In genomic region chr20:2729251-2729713, GRCh38 we compare ENCODE assay signal across 13 cellular contexts. TPM values are rescaled to one million over a fixed set of nuclear protein-coding genes. Genes with fewer than 3 reads are reported as not detected.
DNase-seq lines count a peak whose midpoint lies in the region; ATAC-seq, FAIRE-seq and TF ChIP-seq lines count a peak whose summit lies in the region.
"Had no signal": no experiment of that assay in that cellular context is flagged by ENCODE, and none has a peak within 500 bp of the region (broad histone marks: within the 10 kb centered on the region; RNA-seq: fewer than 3 reads in every experiment).

No MANE protein-coding gene starts in this region.

- H3K4me2 ChIP-seq in HepG2 (ENCODE audit: low read depth, low read length), result no peak overlapping the region

- H4K20me1 ChIP-seq in HepG2 (ENCODE audit: insufficient read depth, low read length), result no peaks in the 10 kb centered on the region

- H3K27ac ChIP-seq in liver (ENCODE audit: low read depth in 1 of 2, low read length in 2 of 2) (no peak overlapping the region), HepG2 (ENCODE audit: extremely low read length, insufficient read depth, low read length) (no peak overlapping the region), foreskin keratinocyte (no peak overlapping the region)
- H3K27ac ChIP-seq: left lung, testis had no signal

- WGBS in liver, result 56% methylated on average over 6 of the region's 6 CpGs
- WGBS in HepG2 (ENCODE audit: low lambda C conversion rate), result 14% methylated on average over 6 of the region's 6 CpGs

- H3K9me3 Mint-ChIP-seq in T-cell, result peaks cover 6 to 8% (median 7%) of the 10 kb centered on the region in 3 donors
- peaks cover 13% of the 10 kb centered on the region for H3K9me3 Mint-ChIP-seq in activated naive CD8-positive, alpha-beta T cell (ENCODE audit: low read depth)
- peaks cover 11 to 14% of the 10 kb centered on the region in 2 donors for H3K9me3 Mint-ChIP-seq in stimulated activated naive B cell treated with anti-CD40 and anti-IgM and Interleukin-4, amounts not matched to agents 10 μg/mL and 1 μg/mL and 100 μg/mL, for 72 hours

- H3K79me2 ChIP-seq in HepG2 (ENCODE audit: insufficient read depth, low read length), result no peaks in the 10 kb centered on the region

- no TSS peak for BruUV-seq in HepG2 (replicated peaks; lab: Mats Ljungman, UMichigan)

- no peak for TF ChIP-seq POLR2A in HepG2 (IDR thresholded peaks at IDR 0.05; ENCODE audit: insufficient read depth in 1 of 2, low read depth in 2 of 2, low read length in 2 of 2)

- no peak for FAIRE-seq in HepG2 (lab: Jason Lieb, UNC)

- TF ChIP-seq EP300 in HepG2 (IDR thresholded peaks at IDR 0.05; ENCODE audit: low read depth in 2 of 2, low read length in 2 of 2) (no peak), HepG2 (CRISPR knock-in tag; IDR thresholded peaks at IDR 0.05; ENCODE audit: borderline replicate concordance) (no peak)

- H3K9me3 ChIP-seq in liver (ENCODE audit: control insufficient read depth in 4 of 4, low read length in 3 of 4) (peaks cover 0 to 9% (median 1%) of the 10 kb centered on the region in 4 donors), HepG2 (ENCODE audit: low read length) (no peaks in the 10 kb centered on the region)
- H3K9me3 ChIP-seq: testis had no signal

- H3K27ac Mint-ChIP-seq in T-cell, result peak overlapping the region; percentile 91 to 96
- H3K27ac Mint-ChIP-seq in activated naive CD8-positive, alpha-beta T cell, result peak overlapping the region; percentile 92
- no peak overlapping the region for H3K27ac Mint-ChIP-seq in stimulated activated naive B cell treated with anti-CD40 and anti-IgM and Interleukin-4, amounts not matched to agents 10 μg/mL and 1 μg/mL and 100 μg/mL, for 72 hours

- H3K36me3 Mint-ChIP-seq in T-cell, result peaks cover 11% of the 10 kb centered on the region
- H3K36me3 Mint-ChIP-seq in activated naive CD8-positive, alpha-beta T cell, result peaks cover 8% of the 10 kb centered on the region
- peaks cover 4 to 5% of the 10 kb centered on the region in 2 donors for H3K36me3 Mint-ChIP-seq in stimulated activated naive B cell treated with anti-CD40 and anti-IgM and Interleukin-4, amounts not matched to agents 10 μg/mL and 1 μg/mL and 100 μg/mL, for 72 hours

- H3K27me3 ChIP-seq in liver (ENCODE audit: control insufficient read depth in 4 of 4, insufficient read depth in 4 of 4, low read length in 3 of 4), result no peaks in the 10 kb centered on the region
- H3K27me3 ChIP-seq in HepG2 (ENCODE audit: control insufficient read depth in 1 of 2, insufficient read depth in 2 of 2, low read length in 2 of 2), result peaks cover 0 to 26% of the 10 kb centered on the region in 2 experiments; a peak in 2 of 5 replicates
- peaks cover 52% of the 10 kb centered on the region for H3K27me3 ChIP-seq in foreskin keratinocyte
- H3K27me3 ChIP-seq: left lung, testis had no signal

- H2AFZ ChIP-seq in HepG2 (ENCODE audit: low read length), result no peak overlapping the region

- peaks cover 0 to 6% of the 10 kb centered on the region in 2 donors for H3K27me3 Mint-ChIP-seq in T-cell
- H3K27me3 Mint-ChIP-seq in activated naive CD8-positive, alpha-beta T cell, result no peaks in the 10 kb centered on the region
- H3K27me3 Mint-ChIP-seq in stimulated activated naive B cell treated with anti-CD40 and anti-IgM and Interleukin-4, amounts not matched to agents 10 μg/mL and 1 μg/mL and 100 μg/mL, for 72 hours, result peaks cover 37 to 65% of the 10 kb centered on the region in 2 donors

- intact Hi-C loops in HepG2 (cut with micrococcal nuclease; ENCODE audit: unreplicated experiment), result no loop called here

- no peaks in the 10 kb centered on the region for H3K36me3 ChIP-seq in liver (ENCODE audit: control insufficient read depth in 4 of 4, insufficient read depth in 3 of 4, low read depth in 1 of 4, low read length in 3 of 4)
- no peaks in the 10 kb centered on the region for H3K36me3 ChIP-seq in HepG2 (replicated peaks in 1 of 2; ENCODE audit: control insufficient read depth in 1 of 2, insufficient read depth in 2 of 2, low read length in 2 of 2)
- H3K36me3 ChIP-seq: left lung had no signal

- in situ Hi-C loops in HepG2 (cut with HindIII; ENCODE audit: extremely low pct_ligation_motif_present, low pct_unique_long_range_greater_than_20kb), result no loop called here

- CTCF ChIA-PET in HepG2 (lab: Yijun Ruan, JAX; ENCODE audit: low intra/inter-chr PET ratio, low total read pairs) (no interaction called here), T-cell (lab: Charles Lee) (interaction anchor here (0.6 to 2.4 kb wide), 15 partner anchors 9 to 42 kb away, joined by 3 to 52 read pairs (median 5); no protein-coding TSS in a partner anchor)

- no peak for TF ChIP-seq RAD21 in liver (IDR thresholded peaks at IDR 0.05)
- no peak for TF ChIP-seq RAD21 in HepG2 (CRISPR knock-in tag; IDR thresholded peaks at IDR 0.05)

- H3K4me3 Mint-ChIP-seq in T-cell, result peak overlapping the region in 2 of 3 donors; percentile 42 to 58
- peak overlapping the region; percentile 69 for H3K4me3 Mint-ChIP-seq in activated naive CD8-positive, alpha-beta T cell
- H3K4me3 Mint-ChIP-seq in stimulated activated naive B cell treated with anti-CD40 and anti-IgM and Interleukin-4, amounts not matched to agents 10 μg/mL and 1 μg/mL and 100 μg/mL, for 72 hours, result no peak overlapping the region

- H3K9ac ChIP-seq in liver (ENCODE audit: low read depth in 1 of 2, low read length in 2 of 2) (no peak overlapping the region), HepG2 (ENCODE audit: insufficient read depth, low read depth, low read length) (no peak overlapping the region)

- H3K4me3 ChIP-seq in liver (ENCODE audit: low read depth in 1 of 3, low read length in 3 of 3) (no peak overlapping the region), HepG2 (replicated peaks in 1 of 3; ENCODE audit: insufficient read depth in 1 of 3, low read depth in 2 of 3, low read length in 3 of 3) (no peak overlapping the region)
- H3K4me3 ChIP-seq: left lung, testis had no signal

- no peak for TF ChIP-seq CTCF in liver (IDR thresholded peaks at IDR 0.05; ENCODE audit: low read depth, low read length, missing input control)
- no peak for TF ChIP-seq CTCF in HepG2 (CRISPR knock-in tag; IDR thresholded peaks at IDR 0.05)
- TF ChIP-seq CTCF in foreskin keratinocyte (conservative IDR thresholded peaks at IDR 0.05), result no peak

- peaks cover 29 to 31% (median 31%) of the 10 kb centered on the region in 3 donors for H3K4me1 Mint-ChIP-seq in T-cell
- H3K4me1 Mint-ChIP-seq in activated naive CD8-positive, alpha-beta T cell (ENCODE audit: low read depth), result peaks cover 30% of the 10 kb centered on the region
- peaks cover 5 to 7% of the 10 kb centered on the region in 2 donors for H3K4me1 Mint-ChIP-seq in stimulated activated naive B cell treated with anti-CD40 and anti-IgM and Interleukin-4, amounts not matched to agents 10 μg/mL and 1 μg/mL and 100 μg/mL, for 72 hours

- H3K4me1 ChIP-seq in liver (ENCODE audit: control insufficient read depth in 4 of 4, insufficient read depth in 4 of 4, low read length in 3 of 4) (no peaks in the 10 kb centered on the region), HepG2 (ENCODE audit: insufficient read depth, low read length) (no peaks in the 10 kb centered on the region), foreskin keratinocyte (no peaks in the 10 kb centered on the region)
- H3K4me1 ChIP-seq: left lung, testis had no signal

- DNase-seq in HepG2 (ENCODE audit: low spot score) (no peak), T-cell (peak in 24 of 34 experiments; percentile 25 to 65 (median 42)), foreskin keratinocyte (no peak)
- DNase-seq in stimulated activated naive B cell treated with anti-CD40 and anti-IgM and Interleukin-4, amounts not matched to agents 10 μg/mL and 1 μg/mL and 100 μg/mL, for 72 hours, result no peak
- DNase-seq: foreskin melanocyte, KG1, left lung, testis had no signal

- no peak for ATAC-seq in HepG2
- peak; percentile 98 to 99 (median 98) for ATAC-seq in T-cell (replicated peaks in 1 of 4)
- ATAC-seq in stimulated activated naive B cell treated with anti-CD40 and anti-IgM and Interleukin-4, amounts not matched to agents 10 μg/mL and 1 μg/mL and 100 μg/mL, for 72 hours (replicated peaks), result peak; percentile 82 to 85
- ATAC-seq in HG02973 (IDR thresholded peaks at IDR 0.05; ENCODE audit: unreplicated experiment), result no peak
- ATAC-seq in HG02642 (IDR thresholded peaks at IDR 0.05; ENCODE audit: poor library complexity, unreplicated experiment), result no peak
- no peak for ATAC-seq in foreskin keratinocyte
- ATAC-seq: left lung, Right ventricle myocardium inferior had no signal

- POLR2A ChIA-PET in HepG2 (lab: Yijun Ruan, JAX) (no interaction called here), T-cell (lab: Charles Lee) (interaction anchor here (0.6 to 1.9 kb wide), 4 partner anchors 11 to 76 kb away, joined by 3 to 9 read pairs (median 6); no protein-coding TSS in a partner anchor)

TF ChIP-seq in liver, 16 proteins besides CTCF, POLR2A, EP300 and RAD21 (continues in another document):
- TF ChIP-seq TAF1 (conservative IDR thresholded peaks at IDR 0.05), result no peak

RNA-seq across cellular contexts. Expression of gene EBF4, which starts 36.7 kb away (rescaled TPM):
- total RNA-seq in liver, result 1 to 10 TPM; 2.3 to 3.2 TPM
- 1 to 10 TPM; 2.6 to 4.0 TPM for polyA plus RNA-seq in liver
- 0.84 TPM in 1 of 2 replicates, not detected in the other for total RNA-seq in HepG2 (2016; rRNA removed; fragmentation: Illumina TruSeq; extraction: Trizol)
- total RNA-seq in HepG2 (2016; cell fraction: cytosol; rRNA removed; fragmentation: Illumina TruSeq; extraction: Trizol; ENCODE audit: low read depth), result not detected in 2 replicates
- total RNA-seq in HepG2 (2016; cell fraction: insoluble cytoplasmic fraction; rRNA removed; fragmentation: Illumina TruSeq; extraction: Trizol), result 0.13 and 0.15 TPM in 2 replicates
- 0.34 TPM in 2 replicates for total RNA-seq in HepG2 (2016; cell fraction: membrane; rRNA removed; fragmentation: Illumina TruSeq; extraction: Trizol)
- total RNA-seq in HepG2 (2016; cell fraction: nucleus; rRNA removed; fragmentation: Illumina TruSeq; extraction: Trizol), result 0.34 and 0.56 TPM in 2 replicates
- 2.2 and 5.2 TPM in 2 replicates for polyA plus RNA-seq in HepG2 (2011; rRNA removed)
- 1.7 and 2.0 TPM in 2 replicates for polyA plus RNA-seq in HepG2 (2011; cell fraction: cytosol; rRNA removed)
- 19.5 and 21.3 TPM in 2 replicates for polyA plus RNA-seq in HepG2 (2011; cell fraction: nucleus; rRNA removed)
- 3.4 and 9.8 TPM in 2 replicates for polyA plus RNA-seq in HepG2 (2012)
- 0.10 and 0.52 TPM in 2 replicates for polyA plus RNA-seq in HepG2 (2016; cell fraction: cytosol; fragmentation: Illumina TruSeq; extraction: Trizol; ENCODE audit: low read depth)
- polyA plus RNA-seq in HepG2 (2016; cell fraction: insoluble cytoplasmic fraction; fragmentation: Illumina TruSeq; extraction: Trizol; ENCODE audit: low read depth), result 0.11 and 0.45 TPM in 2 replicates
- 0.17 and 0.41 TPM in 2 replicates for polyA plus RNA-seq in HepG2 (2016; cell fraction: membrane; fragmentation: Illumina TruSeq; extraction: Trizol; ENCODE audit: low read depth)
- 1.1 and 2.1 TPM in 2 replicates for polyA plus RNA-seq in HepG2 (2016; cell fraction: nucleus; fragmentation: Illumina TruSeq; extraction: Trizol; ENCODE audit: insufficient read depth, low read depth)
- 3.8 TPM in 1 of 2 replicates, not detected in the other for polyA minus RNA-seq in HepG2 (2011; rRNA and poly(A)+ RNA removed; ENCODE audit: low replicate concordance)
- 1.3 and 2.1 TPM in 2 replicates for polyA minus RNA-seq in HepG2 (2011; cell fraction: cytosol; rRNA and poly(A)+ RNA removed)
- polyA minus RNA-seq in HepG2 (2011; cell fraction: nucleus; rRNA and poly(A)+ RNA removed), result 4.8 and 7.2 TPM in 2 replicates
- 10 to 100 TPM in 1 of 5 donors, 1 to 10 TPM in 4; 4.2 to 10.5 (median 6.8) TPM for total RNA-seq in T-cell
- total RNA-seq in foreskin keratinocyte, result 0.46 and 0.78 TPM in 2 replicates
- polyA plus RNA-seq in foreskin keratinocyte, result 0.12 and 0.22 TPM in 2 replicates

Comparison
In these comparisons a context has a peak if more than half of its experiments do, and no peak if none do; other contexts are left out.
1. ATAC-seq: peak in T-cell (4 of 4) and stimulated activated naive B cell treated with anti-CD40 and anti-IgM and Interleukin-4, amounts not matched to agents 10 μg/mL and 1 μg/mL and 100 μg/mL, for 72 hours (2 of 2); none in HepG2 (single experiment), HG02973 (single experiment), HG02642 (single experiment) and foreskin keratinocyte (single experiment).
2. DNase-seq: peak in T-cell (24 of 34); none in HepG2 (single experiment), stimulated activated naive B cell treated with anti-CD40 and anti-IgM and Interleukin-4, amounts not matched to agents 10 μg/mL and 1 μg/mL and 100 μg/mL, for 72 hours (single experiment) and foreskin keratinocyte (0 of 2).
3. H3K4me3 Mint-ChIP-seq: peak in T-cell (2 of 3) and activated naive CD8-positive, alpha-beta T cell (single experiment); none in stimulated activated naive B cell treated with anti-CD40 and anti-IgM and Interleukin-4, amounts not matched to agents 10 μg/mL and 1 μg/mL and 100 μg/mL, for 72 hours (0 of 2).